In genomic region chr9:36275060-36275459, GRCh38 we compare ENCODE assay signal across 19 cellular contexts. TPM values are rescaled to one million over a fixed set of nuclear protein-coding genes. Genes with fewer than 3 reads are reported as not detected.
DNase-seq lines count a peak whose midpoint lies in the region; ATAC-seq and TF ChIP-seq lines count a peak whose summit lies in the region.
"Had no signal": no experiment of that assay in that cellular context is flagged by ENCODE, and none has a peak within 500 bp of the region (broad histone marks: within the 10 kb centered on the region; RNA-seq: fewer than 3 reads in every experiment).

No MANE protein-coding gene starts in this region.

- ATAC-seq in HG03139 (IDR thresholded peaks at IDR 0.05; ENCODE audit: unreplicated experiment) = no peak

- CTCF ChIA-PET in PC-9 (lab: Charles Lee) = no interaction called here

- H3K9me2 ChIP-seq in PC-9 (ENCODE audit: insufficient read depth) (no peaks in the 10 kb centered on the region), hepatocyte (replicated peaks; ENCODE audit: insufficient read depth) (no peaks in the 10 kb centered on the region)

- intact Hi-C loops in PC-9 (cut with micrococcal nuclease; ENCODE audit: unreplicated experiment) (loop anchor here (1.0 kb wide), 1 partner anchor 21 kb away; no protein-coding TSS in a partner anchor), posterior vena cava (cut with DNase I) (loop anchor here in 1 of 2 donors (10.0 kb wide), 1 partner anchor 1190 kb away; no protein-coding TSS in a partner anchor)

- H3K27ac ChIP-seq in PC-9 (peak overlapping the region; percentile 91), hepatocyte (no peak overlapping the region)

- WGBS in hepatocyte (ENCODE audit: low lambda C conversion rate, missing lambda C conversion rate) = 80% methylated on average over 3 of the region's 3 CpGs

- H3K4me3 Mint-ChIP-seq in nephron (peak overlapping the region; percentile 2 to 34 (median 3)), type B pancreatic cell (peak overlapping the region; percentile 2)
- H3K4me3 Mint-ChIP-seq: CD4-positive, CD25-positive, alpha-beta regulatory T cell; CD8-positive, alpha-beta memory T cell; H9 had no signal

- no TSS peak for BruUV-seq in PC-9 (replicated peaks; lab: Mats Ljungman, UMichigan)

- peak overlapping the region; percentile 78 for H2AFZ ChIP-seq in PC-9
- H2AFZ ChIP-seq in hepatocyte = no peak overlapping the region

- H3K27ac Mint-ChIP-seq in nephron = no peak overlapping the region
- peak overlapping the region; percentile 30 for H3K27ac Mint-ChIP-seq in type B pancreatic cell
- H3K27ac Mint-ChIP-seq: CD8-positive, alpha-beta memory T cell had no signal

- peak in 1 of 2 experiments; percentile 74 for DNase-seq in PC-9
- DNase-seq in hepatocyte (ENCODE audit: low spot score) = no peak
- no peak for DNase-seq in type B pancreatic cell (ENCODE audit: extremely low spot score, unreplicated experiment)
- no peak for DNase-seq in mucosa of gallbladder (ENCODE audit: low spot score)
- no peak for DNase-seq in posterior vena cava (ENCODE audit: low spot score)
- DNase-seq in hypothalamus (lab: John Stamatoyannopoulos, UW) = no peak
- DNase-seq: ACHN; BE2C; C1 segment of cervical spinal cord; CD4-positive, CD25-positive, alpha-beta regulatory T cell; CD8-positive, alpha-beta memory T cell; COR-L47; DMS153; DMS79 treated with DMSO at 0.1 percent for 48 hours; GF-D8; H9; KG1 had no signal

- H3K9me3 Mint-ChIP-seq in nephron = no peaks in the 10 kb centered on the region
- H3K9me3 Mint-ChIP-seq in type B pancreatic cell = no peaks in the 10 kb centered on the region
- H3K9me3 Mint-ChIP-seq: CD8-positive, alpha-beta memory T cell; H9 had no signal

- H3K27me3 ChIP-seq in PC-9 (ENCODE audit: insufficient read depth, low read depth) (no peaks in the 10 kb centered on the region), hepatocyte (no peaks in the 10 kb centered on the region)
- H3K27me3 ChIP-seq: BE2C had no signal

- H3K79me2 ChIP-seq in PC-9 (ENCODE audit: low read depth) = peaks cover 64% of the 10 kb centered on the region
- no peaks in the 10 kb centered on the region for H3K79me2 ChIP-seq in hepatocyte

- H3K27me3 Mint-ChIP-seq in nephron (ENCODE audit: low read depth) (no peaks in the 10 kb centered on the region), type B pancreatic cell (no peaks in the 10 kb centered on the region)
- H3K27me3 Mint-ChIP-seq: CD4-positive, CD25-positive, alpha-beta regulatory T cell; CD8-positive, alpha-beta memory T cell had no signal

- H3K4me3 ChIP-seq in PC-9 (peak overlapping the region; percentile 74), hepatocyte (no peak overlapping the region)

- H3K36me3 Mint-ChIP-seq in nephron (ENCODE audit: low read depth) (peaks cover 10% of the 10 kb centered on the region), type B pancreatic cell (peaks cover 3% of the 10 kb centered on the region)

- no peak for TF ChIP-seq CTCF in PC-9 (conservative IDR thresholded peaks at IDR 0.05)
- TF ChIP-seq CTCF in hepatocyte (IDR thresholded peaks at IDR 0.05; ENCODE audit: poor library complexity) = no peak
- TF ChIP-seq CTCF in nephron (IDR thresholded peaks at IDR 0.05; ENCODE audit: unreplicated experiment in 3 of 3) = no peak
- no peak for TF ChIP-seq CTCF in type B pancreatic cell (conservative IDR thresholded peaks at IDR 0.05)

- H3K4me1 ChIP-seq in PC-9 (replicated peaks; ENCODE audit: insufficient read depth) (peaks cover 41% of the 10 kb centered on the region), hepatocyte (ENCODE audit: insufficient read depth) (peaks cover 22% of the 10 kb centered on the region)
- H3K4me1 ChIP-seq: BE2C had no signal

- peak overlapping the region; percentile 91 for H3K4me2 ChIP-seq in PC-9
- H3K4me2 ChIP-seq in hepatocyte = peak overlapping the region; percentile 72

- POLR2A ChIA-PET in PC-9 (lab: Charles Lee; ENCODE audit: unreplicated experiment) = interaction anchor here (0.6 to 0.7 kb wide), 3 partner anchors 32 to 320 kb away, joined by 5 to 12 read pairs (median 5); no protein-coding TSS in a partner anchor

- H3K36me3 ChIP-seq in PC-9 (ENCODE audit: low read depth) = peaks cover 7% of the 10 kb centered on the region
- H3K36me3 ChIP-seq in hepatocyte (replicated peaks; ENCODE audit: insufficient read depth, low read depth) = no peaks in the 10 kb centered on the region
- H3K36me3 ChIP-seq: BE2C had no signal

- H4K20me1 ChIP-seq in PC-9 (ENCODE audit: insufficient read depth) = no peaks in the 10 kb centered on the region
- H4K20me1 ChIP-seq in hepatocyte (ENCODE audit: insufficient read depth, poor library complexity, severe bottlenecking) = no peaks in the 10 kb centered on the region

- H3K4me1 Mint-ChIP-seq in nephron = peaks cover 14% of the 10 kb centered on the region
- peaks cover 6% of the 10 kb centered on the region for H3K4me1 Mint-ChIP-seq in type B pancreatic cell (ENCODE audit: unreplicated experiment)
- H3K4me1 Mint-ChIP-seq: CD4-positive, CD25-positive, alpha-beta regulatory T cell; CD8-positive, alpha-beta memory T cell had no signal

- H3K9me3 ChIP-seq in PC-9 (ENCODE audit: insufficient read depth, low read depth) = no peaks in the 10 kb centered on the region
- no peaks in the 10 kb centered on the region for H3K9me3 ChIP-seq in hepatocyte (ENCODE audit: low read depth)
- H3K9me3 ChIP-seq: BE2C had no signal

- peaks cover 37% of the 10 kb centered on the region for H3F3A ChIP-seq in PC-9 (ENCODE audit: insufficient read depth, low read depth)

RNA-seq across cellular contexts. Expression of gene GNE, which starts 16.8 kb away (rescaled TPM):
- total RNA-seq in PC-9 (2021) (20.2 and 23.2 TPM in 2 replicates), hepatocyte (14.9 and 17.5 TPM in 2 replicates), type B pancreatic cell (ENCODE audit: low replicate concordance) (9.5 and 16.3 TPM in 2 replicates), mucosa of gallbladder (24.6 TPM), posterior vena cava (10 to 100 TPM; 14.9 to 22.3 TPM)
- 3.8 and 6.5 TPM in 2 replicates for polyA plus RNA-seq in hepatocyte
